Comparison of ENCODE assay signal across 9 cellular contexts in genomic region chr7:114539575-114539974, GRCh38.
A peak's percentile ranks its signal among the peaks of the same experiment; 100 is the strongest.
DNase-seq lines count a peak whose midpoint lies in the region; ATAC-seq, FAIRE-seq and TF ChIP-seq lines count a peak whose summit lies in the region.
"Had no signal": no experiment of that assay in that cellular context is flagged by ENCODE, and none has a peak within 500 bp of the region (broad histone marks: within the 10 kb centered on the region; RNA-seq: fewer than 3 reads in every experiment).

No MANE protein-coding gene starts in this region.

- intact Hi-C loops in Right ventricle myocardium inferior (cut with DNase I) (no loop called here), testis (cut with DNase I; ENCODE audit: low total_unique reads) (no loop called here), natural killer cell (cut with micrococcal nuclease) (no loop called here)

- H3K36me3 ChIP-seq in cardiac muscle cell (no peaks in the 10 kb centered on the region), testis (ENCODE audit: low read depth, missing control alignments) (no peaks in the 10 kb centered on the region)

- peaks cover 2 to 8% of the 10 kb centered on the region in 2 donors for H3K9me3 Mint-ChIP-seq in natural killer cell

- no peaks in the 10 kb centered on the region for H3K27me3 Mint-ChIP-seq in natural killer cell (ENCODE audit: low read depth in 2 of 2)

- peak; percentile 51 to 65 for DNase-seq in cardiac muscle cell (ENCODE audit: low read depth in 1 of 2, low spot score in 1 of 2)
- no peak for DNase-seq in Right ventricle myocardium inferior (ENCODE audit: missing footprints)
- DNase-seq in NCI-H748 treated with DMSO at 0.1 percent for 48 hours (lab: John Stamatoyannopoulos, UW): peak; percentile 13
- peak; percentile 32 for DNase-seq in epithelial cell of esophagus (ENCODE audit: low read depth)
- peak; percentile 29 for DNase-seq in testis
- no peak for DNase-seq in GM12892 (ENCODE audit: insufficient read length)
- DNase-seq in natural killer cell: no peak

- no peaks in the 10 kb centered on the region for H3K9me3 ChIP-seq in cardiac muscle cell (ENCODE audit: low read depth)
- no peaks in the 10 kb centered on the region for H3K9me3 ChIP-seq in testis

- no peak overlapping the region for H3K27ac ChIP-seq in cardiac muscle cell
- no peak overlapping the region for H3K27ac ChIP-seq in testis
- H3K27ac ChIP-seq: HL-60 had no signal

- no peak for ATAC-seq in Right ventricle myocardium inferior
- ATAC-seq in HG03139 (IDR thresholded peaks at IDR 0.05; ENCODE audit: unreplicated experiment): no peak
- ATAC-seq in natural killer cell: no peak

- no peak overlapping the region for H3K4me3 ChIP-seq in cardiac muscle cell
- no peak overlapping the region for H3K4me3 ChIP-seq in epithelial cell of esophagus (ENCODE audit: low read length)
- no peak overlapping the region for H3K4me3 ChIP-seq in testis

- no peak overlapping the region for H3K4me3 Mint-ChIP-seq in natural killer cell

- H3K36me3 Mint-ChIP-seq in natural killer cell: no peaks in the 10 kb centered on the region

- TF ChIP-seq CTCF in cardiac muscle cell (IDR thresholded peaks at IDR 0.05; ENCODE audit: low read depth, low read length) (peak; percentile 72), epithelial cell of esophagus (IDR thresholded peaks at IDR 0.05; ENCODE audit: insufficient read depth, low read depth, low read length, missing control alignments) (peak; percentile 68), testis (IDR thresholded peaks at IDR 0.05) (no peak), natural killer cell (IDR thresholded peaks at IDR 0.05) (no peak)

- H3K4me1 Mint-ChIP-seq in natural killer cell: no peaks in the 10 kb centered on the region

- H3K4me1 ChIP-seq in cardiac muscle cell (ENCODE audit: low read depth) (no peaks in the 10 kb centered on the region), testis (no peaks in the 10 kb centered on the region)

- no peaks in the 10 kb centered on the region for H3K27me3 ChIP-seq in cardiac muscle cell
- no peaks in the 10 kb centered on the region for H3K27me3 ChIP-seq in testis

- no peak for FAIRE-seq in GM12892 (lab: Jason Lieb, UNC)

- no peak overlapping the region for H3K27ac Mint-ChIP-seq in natural killer cell

- TF ChIP-seq POLR2A in testis (IDR thresholded peaks at IDR 0.05) (no peak), GM12892 (IDR thresholded peaks at IDR 0.05; ENCODE audit: low read depth, low read length) (no peak)

Comparison
In these comparisons a context has a peak if more than half of its experiments do, and no peak if none do; other contexts are left out.
1. DNase-seq: peak in cardiac muscle cell (2 of 2), NCI-H748 treated with DMSO at 0.1 percent for 48 hours (single experiment), epithelial cell of esophagus (single experiment) and testis (single experiment); none in Right ventricle myocardium inferior (single experiment), GM12892 (single experiment) and natural killer cell (single experiment).
2. CTCF ChIP-seq: peak in cardiac muscle cell (single experiment) and epithelial cell of esophagus (single experiment); none in testis (0 of 3) and natural killer cell (single experiment).